ENCODE assay signal across 8 cellular contexts in the genomic region with DNA sequence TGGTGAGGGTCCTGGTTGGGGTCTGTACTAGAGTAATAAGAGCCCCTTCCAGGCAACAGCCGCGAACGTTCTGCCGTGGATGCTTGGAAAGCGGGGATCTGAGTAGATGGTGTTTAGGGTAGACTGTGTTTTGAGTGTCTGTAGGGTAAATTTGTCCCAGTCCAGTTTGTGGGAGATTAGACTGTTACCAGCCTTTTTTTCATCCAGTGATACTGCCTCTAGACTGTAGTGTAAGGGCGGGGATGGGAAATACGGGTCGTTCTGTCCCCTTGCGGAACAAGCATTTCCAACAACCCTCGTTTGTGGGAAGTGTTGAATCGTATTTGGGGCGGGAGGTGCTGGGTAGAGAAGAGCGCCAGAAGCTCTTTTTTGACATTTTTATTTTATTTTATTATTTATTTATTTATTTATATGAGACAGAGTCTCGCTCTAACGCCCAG. TPM values are rescaled to one million over a fixed set of nuclear protein-coding genes. Genes with fewer than 3 reads are reported as not detected.
DNase-seq lines count a peak whose midpoint lies in the region; ATAC-seq and TF ChIP-seq lines count a peak whose summit lies in the region.

No MANE protein-coding gene starts in this region.

- H3K36me3 ChIP-seq in GM23338 (ENCODE audit: insufficient read depth) (no peaks in the 10 kb centered on the region), heart right ventricle (peaks cover 0 to 29% (median 7%) of the 10 kb centered on the region in 9 donors)

- peaks cover 58% of the 10 kb centered on the region for H3K79me2 ChIP-seq in GM23338 (replicated peaks; ENCODE audit: insufficient read depth)

- H3K4me1 Mint-ChIP-seq in activated CD4-positive, alpha-beta T cell treated with anti-CD3 and anti-CD28 coated beads for 36 hours, result peaks cover 58% of the 10 kb centered on the region
- peaks cover 13% of the 10 kb centered on the region for H3K4me1 Mint-ChIP-seq in GM23338

- peak overlapping the region; percentile 100 for H2AFZ ChIP-seq in GM23338

- H3K9me3 ChIP-seq in heart right ventricle, result no peaks in the 10 kb centered on the region

- CTCF ChIA-PET in activated CD4-positive, alpha-beta T cell treated with anti-CD3 and anti-CD28 coated beads for 36 hours (lab: Charles Lee), result interaction anchor here (1.1 kb wide), 1 partner anchor 269 kb away, joined by 3 read pairs; no protein-coding TSS in a partner anchor

- TF ChIP-seq CTCF in GM23338 (conservative IDR thresholded peaks at IDR 0.05; ENCODE audit: low read depth in 2 of 2) (no peak), heart right ventricle (IDR thresholded peaks at IDR 0.05) (peak in 1 of 9 donors; percentile 10)

- H3F3A ChIP-seq in GM23338 (replicated peaks; ENCODE audit: low read depth), result no peaks in the 10 kb centered on the region; the same call in 1 of the 2 replicates

- H3K4me3 ChIP-seq in GM23338 (peak overlapping the region; percentile 96), heart right ventricle (peak overlapping the region; percentile 75 to 99 (median 96))

- intact Hi-C loops in activated CD4-positive, alpha-beta T cell treated with anti-CD3 and anti-CD28 coated beads for 36 hours (cut with DNase I, micrococcal nuclease), result loop anchor here (2.0 to 10.0 kb wide), 4 partner anchors 58 to 376 kb away; partner anchors contain the start of genes GANC (in 1 of the 2), TMEM87A (in 1 of the 2), TTBK2 (in 1 of the 2) and ZNF106 (in 1 of the 2)
- intact Hi-C loops in heart right ventricle (cut with DNase I), result loop anchor here in 7 of 10 donors (2.0 to 10.0 kb wide), 5 partner anchors 98 to 106 kb away; no protein-coding TSS in a partner anchor

- 0% methylated on average over 15 of the region's 15 CpGs for WGBS in heart right ventricle, 2 donors

- H4K20me1 ChIP-seq in GM23338 (replicated peaks; ENCODE audit: insufficient read depth), result peaks cover 20% of the 10 kb centered on the region

- H3K4me2 ChIP-seq in GM23338, result peak overlapping the region; percentile 98

- ATAC-seq in activated CD4-positive, alpha-beta T cell treated with anti-CD3 and anti-CD28 coated beads for 36 hours, result peak; percentile 45
- ATAC-seq in GM23338, result peak; percentile 76
- peak; percentile 9 to 57 for ATAC-seq in activated naive CD4-positive, alpha-beta T cell treated with anti-CD3 and anti-CD28 coated beads, Interleukin-2, amount 50 U/mL, for 72 hours
- peak; percentile 21 to 62 (median 43) for ATAC-seq in heart right ventricle

- H3K9me3 Mint-ChIP-seq in activated CD4-positive, alpha-beta T cell treated with anti-CD3 and anti-CD28 coated beads for 36 hours (ENCODE audit: low read depth), result no peaks in the 10 kb centered on the region
- no peaks in the 10 kb centered on the region for H3K9me3 Mint-ChIP-seq in GM23338
- H3K9me3 Mint-ChIP-seq in activated naive CD4-positive, alpha-beta T cell treated with anti-CD3 and anti-CD28 coated beads, Interleukin-2, amount 50 U/mL, for 72 hours, result no peaks in the 10 kb centered on the region

- H3K36me3 Mint-ChIP-seq in activated CD4-positive, alpha-beta T cell treated with anti-CD3 and anti-CD28 coated beads for 36 hours (ENCODE audit: low read depth), result peaks cover 22% of the 10 kb centered on the region
- peaks cover 3% of the 10 kb centered on the region; the same call in 1 of the 3 replicates for H3K36me3 Mint-ChIP-seq in GM23338 (ENCODE audit: low read depth)
- peaks cover 7 to 30% of the 10 kb centered on the region in 2 donors for H3K36me3 Mint-ChIP-seq in activated naive CD4-positive, alpha-beta T cell treated with anti-CD3 and anti-CD28 coated beads, Interleukin-2, amount 50 U/mL, for 72 hours

- no peaks in the 10 kb centered on the region for H3K9me2 ChIP-seq in GM23338 (ENCODE audit: insufficient read depth)

- H3K27me3 ChIP-seq in GM23338 (ENCODE audit: insufficient read depth) (no peaks in the 10 kb centered on the region), heart right ventricle (no peaks in the 10 kb centered on the region)

- peak overlapping the region; percentile 96 for H3K4me3 Mint-ChIP-seq in activated CD4-positive, alpha-beta T cell treated with anti-CD3 and anti-CD28 coated beads for 36 hours
- H3K4me3 Mint-ChIP-seq in GM23338, result peak overlapping the region; percentile 93

- POLR2A ChIA-PET in activated CD4-positive, alpha-beta T cell treated with anti-CD3 and anti-CD28 coated beads for 36 hours (lab: Charles Lee), result interaction anchor here (0.5 to 0.7 kb wide), 2 partner anchors 53 to 73 kb away, joined by 3 to 4 read pairs; no protein-coding TSS in a partner anchor

- H3K27ac Mint-ChIP-seq in activated CD4-positive, alpha-beta T cell treated with anti-CD3 and anti-CD28 coated beads for 36 hours, result peak overlapping the region; percentile 96
- H3K27ac Mint-ChIP-seq in GM23338, result peak overlapping the region; percentile 97
- peak overlapping the region; percentile 93 to 97 for H3K27ac Mint-ChIP-seq in activated naive CD4-positive, alpha-beta T cell treated with anti-CD3 and anti-CD28 coated beads, Interleukin-2, amount 50 U/mL, for 72 hours

- H3K27me3 Mint-ChIP-seq in activated CD4-positive, alpha-beta T cell treated with anti-CD3 and anti-CD28 coated beads for 36 hours, result no peaks in the 10 kb centered on the region
- H3K27me3 Mint-ChIP-seq in GM23338 (ENCODE audit: insufficient read depth, low read depth, poor library complexity), result peaks cover 3% of the 10 kb centered on the region

- H3K27ac ChIP-seq in GM23338 (ENCODE audit: low read depth) (peak overlapping the region; percentile 93), heart right ventricle (peak overlapping the region; percentile 71 to 97 (median 92))

- no peak for DNase-seq in activated CD4-positive, alpha-beta T cell treated with anti-CD3 and anti-CD28 coated beads for 36 hours
- DNase-seq in activated CD4-positive, alpha-beta T cell treated with anti-CD3 and anti-CD28 coated beads for 4 hours, result no peak
- DNase-seq in GM23338 (ENCODE audit: low spot score) (peak; percentile 56), NCI-H1105 (lab: John Stamatoyannopoulos, UW) (peak; percentile 8), heart right ventricle (peak in 1 of 2 donors; percentile 6), putamen (ENCODE audit: low spot score) (peak; percentile 25), NCI-H2107 (lab: John Stamatoyannopoulos, UW) (no peak)
- DNase-seq in activated naive CD4-positive, alpha-beta T cell treated with anti-CD3 and anti-CD28 coated beads, Interleukin-2, amount 50 U/mL, for 72 hours (ENCODE audit: low spot score in 2 of 2), result no peak

- H3K4me1 ChIP-seq in GM23338 (ENCODE audit: insufficient read depth) (peaks cover 9% of the 10 kb centered on the region), heart right ventricle (peaks cover 3 to 61% (median 26%) of the 10 kb centered on the region in 9 donors)

RNA-seq across cellular contexts. Expression of gene HAUS2, which starts 0.4 kb away (rescaled TPM):
- 10 to 100 TPM; 46.1 to 55.1 TPM for total RNA-seq in activated CD4-positive, alpha-beta T cell treated with anti-CD3 and anti-CD28 coated beads for 36 hours
- 30.9 and 78.6 TPM in 2 replicates for total RNA-seq in GM23338 (2014; rRNA removed; shearing (Covaris generic))
- polyA plus RNA-seq in GM23338 (2016; fragmentation: Nextera tagmentation; extraction: Ambion mirVana), result 32.7 and 39.1 TPM in 2 replicates
- 10 to 100 TPM; 37.2 to 87.9 TPM for total RNA-seq in activated naive CD4-positive, alpha-beta T cell treated with anti-CD3 and anti-CD28 coated beads, Interleukin-2, amount 50 U/mL, for 72 hours
- total RNA-seq in heart right ventricle, result 10 to 100 TPM in 8 of 10 donors, 1 to 10 TPM in 2; 8.5 to 17.0 (median 11.9) TPM
- polyA plus RNA-seq in heart right ventricle, result 1 to 10 TPM; 5.5 to 9.1 TPM

RNA-seq across cellular contexts. Expression of gene LRRC57, which starts 0.5 kb away (rescaled TPM):
- 10 to 100 TPM; 14.8 to 15.2 TPM for total RNA-seq in activated CD4-positive, alpha-beta T cell treated with anti-CD3 and anti-CD28 coated beads for 36 hours
- 9.0 and 19.5 TPM in 2 replicates for total RNA-seq in GM23338 (2014; rRNA removed; shearing (Covaris generic))
- polyA plus RNA-seq in GM23338 (2016; fragmentation: Nextera tagmentation; extraction: Ambion mirVana) (3.9 and 5.4 TPM in 2 replicates), heart right ventricle (1 to 10 TPM; 3.7 to 6.9 TPM)
- 10 to 100 TPM; 16.1 to 29.6 TPM for total RNA-seq in activated naive CD4-positive, alpha-beta T cell treated with anti-CD3 and anti-CD28 coated beads, Interleukin-2, amount 50 U/mL, for 72 hours
- total RNA-seq in heart right ventricle, result 10 to 100 TPM; 12.1 to 24.6 (median 16.6) TPM

RNA-seq across cellular contexts. Expression of gene STARD9, which starts 26.3 kb away (rescaled TPM):
- total RNA-seq in activated CD4-positive, alpha-beta T cell treated with anti-CD3 and anti-CD28 coated beads for 36 hours, result 1 to 10 TPM; 4.0 to 4.1 TPM
- 4.7 and 6.2 TPM in 2 replicates for total RNA-seq in GM23338 (2014; rRNA removed; shearing (Covaris generic))
- polyA plus RNA-seq in GM23338 (2016; fragmentation: Nextera tagmentation; extraction: Ambion mirVana) (1.2 and 1.8 TPM in 2 replicates), heart right ventricle (10 to 100 TPM in 1 of 2 donors, 1 to 10 TPM in 1; 2.3 to 15.7 TPM)
- 1 to 10 TPM; 6.5 to 7.4 TPM for total RNA-seq in activated naive CD4-positive, alpha-beta T cell treated with anti-CD3 and anti-CD28 coated beads, Interleukin-2, amount 50 U/mL, for 72 hours
- total RNA-seq in heart right ventricle, result 1 to 10 TPM; 2.7 to 9.6 (median 6.1) TPM

RNA-seq across cellular contexts. Expression of gene SNAP23, which starts 53.6 kb away (rescaled TPM):
- 10 to 100 TPM; 45.5 to 77.5 TPM for total RNA-seq in activated CD4-positive, alpha-beta T cell treated with anti-CD3 and anti-CD28 coated beads for 36 hours
- 75.8 and 88.1 TPM in 2 replicates for total RNA-seq in GM23338 (2014; rRNA removed; shearing (Covaris generic))
- polyA plus RNA-seq in GM23338 (2016; fragmentation: Nextera tagmentation; extraction: Ambion mirVana) (53.5 and 58.8 TPM in 2 replicates), heart right ventricle (10 to 100 TPM; 24.8 to 87.9 TPM)
- total RNA-seq in activated naive CD4-positive, alpha-beta T cell treated with anti-CD3 and anti-CD28 coated beads, Interleukin-2, amount 50 U/mL, for 72 hours, result 10 to 100 TPM; 66.7 to 68.6 TPM
- 10 to 100 TPM; 26.7 to 64.8 (median 46.6) TPM for total RNA-seq in heart right ventricle

RNA-seq across cellular contexts. Expression of gene ZNF106, which starts 58.1 kb away (rescaled TPM):
- 10 to 100 TPM; 52.9 to 62.7 TPM for total RNA-seq in activated CD4-positive, alpha-beta T cell treated with anti-CD3 and anti-CD28 coated beads for 36 hours
- total RNA-seq in GM23338 (2014; rRNA removed; shearing (Covaris generic)), result 46.5 and 48.0 TPM in 2 replicates
- polyA plus RNA-seq in GM23338 (2016; fragmentation: Nextera tagmentation; extraction: Ambion mirVana), result 39.6 and 53.7 TPM in 2 replicates
- 10 to 100 TPM; 58.5 to 62.8 TPM for total RNA-seq in activated naive CD4-positive, alpha-beta T cell treated with anti-CD3 and anti-CD28 coated beads, Interleukin-2, amount 50 U/mL, for 72 hours
- total RNA-seq in heart right ventricle, result 100 to 1,000 TPM; 390 to 945 (median 812) TPM
- 10 to 100 TPM; 52.6 to 67.2 TPM for polyA plus RNA-seq in heart right ventricle

Comparison
In these comparisons a context has a peak if more than half of its experiments do, and no peak if none do; other contexts are left out.
1. DNase-seq: peak in GM23338 (single experiment), NCI-H1105 (single experiment) and putamen (single experiment); none in activated CD4-positive, alpha-beta T cell treated with anti-CD3 and anti-CD28 coated beads for 36 hours (single experiment), activated CD4-positive, alpha-beta T cell treated with anti-CD3 and anti-CD28 coated beads for 4 hours (0 of 2), activated naive CD4-positive, alpha-beta T cell treated with anti-CD3 and anti-CD28 coated beads, Interleukin-2, amount 50 U/mL, for 72 hours (0 of 2) and NCI-H2107 (single experiment).
2. Peak in every context shown above with its lines, with median percentiles within 50 percentile points of each other: ATAC-seq and H3K27ac Mint-ChIP-seq.